ENCODE assay signal across 9 cellular contexts in genomic region chr19:43754312-43754561, GRCh38. TPM values are rescaled to one million over a fixed set of nuclear protein-coding genes. Genes with fewer than 3 reads are reported as not detected.
A peak's percentile ranks its signal among the peaks of the same experiment; 100 is the strongest.
DNase-seq lines count a peak whose midpoint lies in the region; ATAC-seq, FAIRE-seq and TF ChIP-seq lines count a peak whose summit lies in the region.
"Had no signal": no experiment of that assay in that cellular context is flagged by ENCODE, and none has a peak within 500 bp of the region (broad histone marks: within the 10 kb centered on the region; RNA-seq: fewer than 3 reads in every experiment).

No MANE protein-coding gene starts in this region.

- H3K27ac ChIP-seq in SJSA1, result peak overlapping the region; percentile 99
- H3K27ac ChIP-seq in esophagus squamous epithelium, result peak overlapping the region; percentile 96 to 99 (median 98)
- peak overlapping the region; percentile 95 to 99 for H3K27ac ChIP-seq in prostate gland

- TF ChIP-seq POLR2A in GM12892 (IDR thresholded peaks at IDR 0.05; ENCODE audit: low read depth, low read length) (peak; percentile 47; the same call in 1 of the 2 replicates), esophagus squamous epithelium (IDR thresholded peaks at IDR 0.05) (no peak), prostate gland (IDR thresholded peaks at IDR 0.05) (no peak)

- FAIRE-seq in GM12892 (lab: Jason Lieb, UNC), result no peak
- no peak for FAIRE-seq in RCC 7860 (lab: Jason Lieb, UNC)

- TF ChIP-seq CTCF in esophagus squamous epithelium (IDR thresholded peaks at IDR 0.05) (peak in 1 of 6 experiments; percentile 8), prostate gland (IDR thresholded peaks at IDR 0.05) (no peak)

- ATAC-seq in HG03439 (IDR thresholded peaks at IDR 0.05; ENCODE audit: unreplicated experiment) (no peak), HG03442 (IDR thresholded peaks at IDR 0.05; ENCODE audit: unreplicated experiment) (no peak)

- H3K36me3 ChIP-seq in SJSA1, result peaks cover 52% of the 10 kb centered on the region
- H3K36me3 ChIP-seq in esophagus squamous epithelium, result peaks cover 8 to 23% (median 16%) of the 10 kb centered on the region in 3 donors
- no peaks in the 10 kb centered on the region for H3K36me3 ChIP-seq in prostate gland

- no peaks in the 10 kb centered on the region for H3K27me3 ChIP-seq in SJSA1 (replicated peaks)
- no peaks in the 10 kb centered on the region for H3K27me3 ChIP-seq in esophagus squamous epithelium
- no peaks in the 10 kb centered on the region for H3K27me3 ChIP-seq in prostate gland (replicated peaks; ENCODE audit: insufficient read depth)

- intact Hi-C loops in esophagus squamous epithelium (cut with DNase I) (no loop called here), prostate gland (cut with DNase I) (loop anchor here (10.0 kb wide), 1 partner anchor 219 kb away; the partner anchor contains the start of gene ZNF575)

- H3K4me1 ChIP-seq in SJSA1 (replicated peaks) (peaks cover 70% of the 10 kb centered on the region), esophagus squamous epithelium (peaks cover 35 to 94% (median 51%) of the 10 kb centered on the region in 3 donors), prostate gland (replicated peaks) (no peaks in the 10 kb centered on the region)

- 0% methylated on average over 10 to 11 of the region's 19 CpGs for WGBS in esophagus squamous epithelium, 2 donors
- 1% methylated on average over 19 of the region's 19 CpGs for WGBS in prostate gland

- no peak for DNase-seq in GM12892 (ENCODE audit: insufficient read length)
- DNase-seq in SJSA1 (ENCODE audit: low read depth in 1 of 2, low spot score in 2 of 2), result no peak
- peak; percentile 72 for DNase-seq in esophagus squamous epithelium (lab: John Stamatoyannopoulos, UW)
- DNase-seq in prostate gland (ENCODE audit: low spot score), result no peak
- DNase-seq in GM19240 (ENCODE audit: insufficient read length, low spot score), result no peak
- no peak for DNase-seq in RCC 7860 (ENCODE audit: low spot score)

- H3K4me3 ChIP-seq in SJSA1 (peak overlapping the region; percentile 77), esophagus squamous epithelium (peak overlapping the region; percentile 60 to 78 (median 68)), prostate gland (peak overlapping the region; percentile 61 to 86)

- no peaks in the 10 kb centered on the region for H3K9me3 ChIP-seq in SJSA1 (replicated peaks)
- H3K9me3 ChIP-seq in esophagus squamous epithelium, result no peaks in the 10 kb centered on the region
- no peaks in the 10 kb centered on the region for H3K9me3 ChIP-seq in prostate gland

RNA-seq across cellular contexts. Expression of gene SMG9, which starts 0.5 kb away (rescaled TPM):
- 21.9 TPM for polyA plus RNA-seq in GM12892 (2012; ENCODE audit: missing spikeins)
- 9.4 and 29.9 TPM in 2 replicates for total RNA-seq in SJSA1 (2014; rRNA removed; shearing (Covaris generic))
- total RNA-seq in esophagus squamous epithelium (10 to 100 TPM; 16.0 to 22.7 (median 21.1) TPM), prostate gland (10 to 100 TPM; 22.9 to 45.1 TPM)

RNA-seq across cellular contexts. Expression of gene KCNN4, which starts 26.5 kb away (rescaled TPM):
- polyA plus RNA-seq in GM12892 (2012; ENCODE audit: missing spikeins), result 41.1 TPM
- 1.6 and 5.1 TPM in 2 replicates for total RNA-seq in SJSA1 (2014; rRNA removed; shearing (Covaris generic))
- total RNA-seq in esophagus squamous epithelium, result 10 to 100 TPM in 1 of 4 donors, 1 to 10 TPM in 3; 3.2 to 16.9 (median 5.3) TPM
- total RNA-seq in prostate gland, result 10 to 100 TPM; 65.1 to 86.1 TPM

RNA-seq across cellular contexts. Expression of gene IRGC, which starts 38.4 kb away (rescaled TPM):
- polyA plus RNA-seq in GM12892 (2012; ENCODE audit: missing spikeins), result not detected
- total RNA-seq in SJSA1 (2014; rRNA removed; shearing (Covaris generic)), result not detected in 2 replicates
- total RNA-seq in esophagus squamous epithelium (not detected), prostate gland (10 to 100 TPM in 1 of 2 donors, not detected in 1; 15.7 TPM)
- total RNA-seq: renal cortical epithelial cell had no signal

RNA-seq across cellular contexts. Expression of gene LYPD5, which starts 48.0 kb away (rescaled TPM):
- not detected for polyA plus RNA-seq in GM12892 (2012; ENCODE audit: missing spikeins)
- 0.24 TPM in 1 of 2 replicates, not detected in the other for total RNA-seq in SJSA1 (2014; rRNA removed; shearing (Covaris generic))
- total RNA-seq in esophagus squamous epithelium (10 to 100 TPM in 3 of 4 donors, 1 to 10 TPM in 1; 9.9 to 32.0 (median 22.4) TPM), prostate gland (1 to 10 TPM; 2.7 to 6.2 TPM)
